In the genomic region with DNA sequence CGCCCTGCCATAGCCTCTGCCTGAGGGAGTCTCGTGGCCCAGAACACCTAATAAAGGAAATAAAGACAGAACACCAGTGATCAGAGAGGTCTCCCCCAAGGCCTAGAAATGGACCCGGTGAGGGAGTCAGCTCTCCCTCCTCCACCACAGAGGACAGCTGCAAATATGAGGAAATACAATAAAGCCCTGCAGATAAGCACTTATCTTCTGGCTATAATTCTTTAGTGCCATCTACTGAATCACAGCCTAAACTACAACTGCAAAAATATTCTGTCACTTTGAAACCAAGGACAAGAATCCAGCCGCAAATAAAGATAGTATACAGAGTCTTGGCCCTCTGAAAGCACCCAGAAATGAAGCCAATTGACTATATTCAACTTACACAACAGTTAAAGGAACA, we compare ENCODE assay signal across 9 cellular contexts. TPM values are rescaled to one million over a fixed set of nuclear protein-coding genes. Genes with fewer than 3 reads are reported as not detected.
DNase-seq lines count a peak whose midpoint lies in the region; ATAC-seq and TF ChIP-seq lines count a peak whose summit lies in the region.
"Had no signal": no experiment of that assay in that cellular context is flagged by ENCODE, and none has a peak within 500 bp of the region (broad histone marks: within the 10 kb centered on the region; RNA-seq: fewer than 3 reads in every experiment).

No MANE protein-coding gene starts in this region.

- H3K27ac Mint-ChIP-seq in HFFc6 (peak overlapping the region; percentile 40), osteocyte (ENCODE audit: unreplicated experiment) (no peak overlapping the region)

- H3K9me3 Mint-ChIP-seq in HFFc6 (peaks cover 21% of the 10 kb centered on the region), osteocyte (ENCODE audit: unreplicated experiment) (peaks cover 12% of the 10 kb centered on the region)

- H3K27me3 Mint-ChIP-seq in HFFc6 (ENCODE audit: insufficient read depth) = no peaks in the 10 kb centered on the region
- H3K27me3 Mint-ChIP-seq in osteocyte (ENCODE audit: unreplicated experiment) = no peaks in the 10 kb centered on the region

- TF ChIP-seq CTCF in HFFc6 (IDR thresholded peaks at IDR 0.05) (peak; percentile 60), fibroblast of mammary gland (conservative IDR thresholded peaks at IDR 0.05; ENCODE audit: control insufficient read depth, insufficient read depth, low read depth, low read length) (peak; percentile 40), osteocyte (IDR thresholded peaks at IDR 0.05) (no peak)

- intact Hi-C loops in posterior cingulate gyrus (cut with DNase I) = no loop called here

- H3K4me3 ChIP-seq in fibroblast of mammary gland (ENCODE audit: control insufficient read depth, low read depth, low read length) = no peak overlapping the region

- DNase-seq in DMS53 (lab: John Stamatoyannopoulos, UW) (peak; percentile 71), HFFc6 (peak; percentile 31), RKO (ENCODE audit: low spot score) (peak; percentile 27), fibroblast of mammary gland (ENCODE audit: low read depth) (peak; percentile 43), posterior cingulate gyrus (no peak), osteocyte (ENCODE audit: extremely low spot score, unreplicated experiment) (no peak), NCI-H524 treated with DMSO at 0.1 percent for 48 hours (lab: John Stamatoyannopoulos, UW) (no peak)

- peaks cover 64% of the 10 kb centered on the region for H3K4me1 Mint-ChIP-seq in HFFc6 (ENCODE audit: low read depth)
- H3K4me1 Mint-ChIP-seq in osteocyte (ENCODE audit: unreplicated experiment) = peaks cover 10% of the 10 kb centered on the region

- H3K4me3 Mint-ChIP-seq in HFFc6 (no peak overlapping the region), osteocyte (ENCODE audit: unreplicated experiment) (no peak overlapping the region)

- H3K36me3 Mint-ChIP-seq in HFFc6 (ENCODE audit: low read depth) (peaks cover 27% of the 10 kb centered on the region), osteocyte (ENCODE audit: unreplicated experiment) (no peaks in the 10 kb centered on the region)

- ATAC-seq in GM18520 (IDR thresholded peaks at IDR 0.05; ENCODE audit: unreplicated experiment) = no peak
- ATAC-seq: esophagus mucosa had no signal

RNA-seq across cellular contexts. Expression of gene TACR1, which starts 42.4 kb away (rescaled TPM):
- under 1 TPM in 5 of 6 experiments, not detected in 1; 0.10 to 0.18 (median 0.17) TPM for total RNA-seq in HFFc6 (2021; fragmentation: NEBNext Ultra II Directional; extraction: Animal tissue kit (Norgen Biotek cat#: 25700))
- total RNA-seq in osteocyte = not detected in 2 replicates

Comparison
In these comparisons a context has a peak if more than half of its experiments do, and no peak if none do; other contexts are left out.
1. DNase-seq: peak in DMS53 (single experiment), HFFc6 (single experiment), RKO (single experiment) and fibroblast of mammary gland (single experiment); none in posterior cingulate gyrus (0 of 10), osteocyte (single experiment) and NCI-H524 treated with DMSO at 0.1 percent for 48 hours (single experiment).